In the genomic region with DNA sequence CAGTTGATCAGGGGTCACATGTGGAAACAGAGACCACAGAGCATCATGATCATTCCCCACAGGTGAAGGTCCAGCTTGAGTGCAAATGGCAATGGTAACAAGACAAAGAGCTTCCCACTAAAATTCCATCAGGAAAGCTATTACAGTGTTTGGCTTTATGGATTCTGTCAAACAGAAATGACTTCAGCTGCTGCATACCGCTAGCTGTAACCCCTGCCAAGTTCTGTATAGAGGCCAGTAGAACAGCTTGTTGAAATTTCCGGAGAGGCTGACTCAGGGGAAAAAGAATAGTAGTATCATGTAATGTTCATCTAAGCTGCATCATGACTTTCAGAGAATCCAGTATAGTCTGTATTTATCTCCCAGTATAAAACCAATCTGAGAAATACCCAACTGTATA, we compare ENCODE assay signal across 12 cellular contexts.
DNase-seq lines count a peak whose midpoint lies in the region; ATAC-seq and TF ChIP-seq lines count a peak whose summit lies in the region.
"Had no signal": no experiment of that assay in that cellular context is flagged by ENCODE, and none has a peak within 500 bp of the region (broad histone marks: within the 10 kb centered on the region; RNA-seq: fewer than 3 reads in every experiment).

No MANE protein-coding gene starts in this region.

- ATAC-seq in Right ventricle myocardium inferior (peak; percentile 46), HG02610 (IDR thresholded peaks at IDR 0.05; ENCODE audit: unreplicated experiment) (no peak), GM19452 (IDR thresholded peaks at IDR 0.05; ENCODE audit: unreplicated experiment) (no peak), GM18519 (IDR thresholded peaks at IDR 0.05; ENCODE audit: low FRiP score, unreplicated experiment) (no peak)
- ATAC-seq: A549 had no signal

- no peak overlapping the region for H3K4me3 ChIP-seq in fibroblast of the aortic adventitia (ENCODE audit: low read depth, low read length)
- H3K4me3 ChIP-seq: A549, tibial nerve had no signal

- DNase-seq in Right ventricle myocardium inferior (ENCODE audit: missing footprints) (no peak), cardiac septum (ENCODE audit: low spot score) (no peak), astrocyte of the hippocampus (ENCODE audit: low read depth, low spot score) (peak; percentile 37), fibroblast of the aortic adventitia (ENCODE audit: low read depth) (peak; percentile 75), GOT3 (lab: John Stamatoyannopoulos, UW) (no peak)
- DNase-seq: effector memory CD4-positive, alpha-beta T cell; NCI-H2171 had no signal

- intact Hi-C loops in Right ventricle myocardium inferior (cut with DNase I), result no loop called here
- intact Hi-C loops in cardiac septum (cut with DNase I), result no loop called here

- TF ChIP-seq CTCF in fibroblast of the aortic adventitia (IDR thresholded peaks at IDR 0.05; ENCODE audit: insufficient read depth, low read length), result no peak

Comparison
In these comparisons a context has a peak if more than half of its experiments do, and no peak if none do; other contexts are left out.
1. DNase-seq: peak in astrocyte of the hippocampus (single experiment) and fibroblast of the aortic adventitia (single experiment); none in Right ventricle myocardium inferior (single experiment), cardiac septum (single experiment) and GOT3 (single experiment).